Comparison of ENCODE assay signal across 12 cellular contexts in genomic region chr7:111198255-111198654, GRCh38.
DNase-seq lines count a peak whose midpoint lies in the region; ATAC-seq and TF ChIP-seq lines count a peak whose summit lies in the region.
"Had no signal": no experiment of that assay in that cellular context is flagged by ENCODE, and none has a peak within 500 bp of the region (broad histone marks: within the 10 kb centered on the region; RNA-seq: fewer than 3 reads in every experiment).

No MANE protein-coding gene starts in this region.

- no peak overlapping the region for H3K27ac Mint-ChIP-seq in progenitor cell of endocrine pancreas
- H3K27ac Mint-ChIP-seq: effector memory CD8-positive, alpha-beta T cell had no signal

- H3K9me2 ChIP-seq in Karpas-422 (replicated peaks; ENCODE audit: insufficient read depth, low read length) = no peaks in the 10 kb centered on the region

- H3K9ac ChIP-seq in Karpas-422 (ENCODE audit: low read length) = no peak overlapping the region

- no peak overlapping the region for H3K4me2 ChIP-seq in Karpas-422 (ENCODE audit: low read depth, low read length, poor library complexity, severe bottlenecking)

- no peaks in the 10 kb centered on the region for H3K36me3 ChIP-seq in Karpas-422 (ENCODE audit: insufficient read depth, low read length)

- no peak for TF ChIP-seq CTCF in progenitor cell of endocrine pancreas (IDR thresholded peaks at IDR 0.05; ENCODE audit: unreplicated experiment)

- H3K27me3 Mint-ChIP-seq in progenitor cell of endocrine pancreas = no peaks in the 10 kb centered on the region
- H3K27me3 Mint-ChIP-seq: effector memory CD8-positive, alpha-beta T cell had no signal

- no peak overlapping the region for H3K4me3 Mint-ChIP-seq in progenitor cell of endocrine pancreas (ENCODE audit: low read depth)
- H3K4me3 Mint-ChIP-seq: effector memory CD8-positive, alpha-beta T cell had no signal

- H3K79me2 ChIP-seq in Karpas-422 (ENCODE audit: low read length) = no peaks in the 10 kb centered on the region

- H3K27me3 ChIP-seq in Karpas-422 (ENCODE audit: low read length) = no peaks in the 10 kb centered on the region

- no peak overlapping the region for H3K4me3 ChIP-seq in Karpas-422 (ENCODE audit: low read length)
- H3K4me3 ChIP-seq: GM12878 had no signal

- H3K4me1 Mint-ChIP-seq in progenitor cell of endocrine pancreas (ENCODE audit: low read depth) = no peaks in the 10 kb centered on the region

- no peaks in the 10 kb centered on the region for H3K4me1 ChIP-seq in Karpas-422 (ENCODE audit: low read length)

- no peak overlapping the region for H2AFZ ChIP-seq in Karpas-422 (ENCODE audit: low read length)

- no peak overlapping the region for H3K27ac ChIP-seq in Karpas-422 (ENCODE audit: low read length)

- H3K36me3 Mint-ChIP-seq in progenitor cell of endocrine pancreas (ENCODE audit: insufficient read depth) = peaks cover 4% of the 10 kb centered on the region

- DNase-seq in HEK293T (ENCODE audit: extremely low spot score) (peak; percentile 8), RKO (ENCODE audit: low spot score) (peak; percentile 85), smooth muscle cell of the brain vasculature (ENCODE audit: low read depth, low spot score) (peak; percentile 88), NCI-H1930 (lab: John Stamatoyannopoulos, UW) (no peak), progenitor cell of endocrine pancreas (ENCODE audit: low spot score, unreplicated experiment) (no peak), Karpas-422 (no peak)
- DNase-seq: effector memory CD8-positive, alpha-beta T cell; mesendoderm; MM.1S; stimulated activated CD4-positive, alpha-beta T cell treated with anti-CD3 and anti-CD28 coated beads, Interleukin-4, amount 100 ng/mL, for 24 hours had no signal

- peak; percentile 85 for ATAC-seq in esophagus mucosa
- ATAC-seq: effector memory CD8-positive, alpha-beta T cell; GM12878 had no signal

- peaks cover 11% of the 10 kb centered on the region for H3K9me3 ChIP-seq in Karpas-422 (ENCODE audit: low read length)

- H3K9me3 Mint-ChIP-seq in progenitor cell of endocrine pancreas (ENCODE audit: low read depth) = peaks cover 4% of the 10 kb centered on the region

- CTCF ChIA-PET in HEK293T (lab: Yijun Ruan, JAX) = no interaction called here

- H4K20me1 ChIP-seq in Karpas-422 (ENCODE audit: insufficient read depth, low read depth, low read length) = no peaks in the 10 kb centered on the region

- POLR2A ChIA-PET in HEK293T (lab: Yijun Ruan, JAX) = no interaction called here

TF ChIP-seq in HEK293T, 16 proteins besides CTCF, POLR2A, EP300 and RAD21:
- TF ChIP-seq FOXA1 (IDR thresholded peaks at IDR 0.05) (no peak), SP1 (IDR thresholded peaks at IDR 0.05) (no peak), CTBP1 (IDR thresholded peaks at IDR 0.05; ENCODE audit: borderline replicate concordance) (no peak), ELF4 (IDR thresholded peaks at IDR 0.05) (no peak), TARDBP (IDR thresholded peaks at IDR 0.05) (no peak), L3MBTL2 (conservative IDR thresholded peaks at IDR 0.05) (no peak), ZNF384 (IDR thresholded peaks at IDR 0.05) (no peak), HDGF (IDR thresholded peaks at IDR 0.05; ENCODE audit: borderline replicate concordance) (no peak), NFRKB (IDR thresholded peaks at IDR 0.05) (no peak), LEF1 (IDR thresholded peaks at IDR 0.05; ENCODE audit: borderline replicate concordance) (no peak), FOXK2 (IDR thresholded peaks at IDR 0.05) (no peak), ARNT (IDR thresholded peaks at IDR 0.05) (no peak), FOXM1 (IDR thresholded peaks at IDR 0.05; ENCODE audit: borderline replicate concordance) (no peak), SUZ12 (IDR thresholded peaks at IDR 0.05) (no peak), PKNOX1 (IDR thresholded peaks at IDR 0.05) (no peak), BHLHE40 (IDR thresholded peaks at IDR 0.05; ENCODE audit: borderline replicate concordance) (no peak)
TF ChIP-seq in HEK293T: peak in this region for 0.

Comparison
In these comparisons a context has a peak if more than half of its experiments do, and no peak if none do; other contexts are left out.
1. DNase-seq: peak in HEK293T (single experiment), RKO (single experiment) and smooth muscle cell of the brain vasculature (single experiment); none in NCI-H1930 (0 of 2), progenitor cell of endocrine pancreas (single experiment) and Karpas-422 (single experiment).